ENCODE assay signal across 10 cellular contexts in genomic region chr16:11612110-11612981, GRCh38. TPM values are rescaled to one million over a fixed set of nuclear protein-coding genes. Genes with fewer than 3 reads are reported as not detected.
A peak's percentile ranks its signal among the peaks of the same experiment; 100 is the strongest.
DNase-seq lines count a peak whose midpoint lies in the region; ATAC-seq, FAIRE-seq and TF ChIP-seq lines count a peak whose summit lies in the region.
"Had no signal": no experiment of that assay in that cellular context is flagged by ENCODE, and none has a peak within 500 bp of the region (broad histone marks: within the 10 kb centered on the region; RNA-seq: fewer than 3 reads in every experiment).

No MANE protein-coding gene starts in this region.

- H3K4me1 ChIP-seq in hepatocyte (ENCODE audit: insufficient read depth) (peaks cover 14% of the 10 kb centered on the region), small intestine (ENCODE audit: control insufficient read depth in 2 of 2, insufficient read depth in 1 of 2, low read depth in 1 of 2, low read length in 1 of 2) (peaks cover 3 to 5% of the 10 kb centered on the region in 2 donors), osteoblast (ENCODE audit: insufficient read depth, low read length) (no peaks in the 10 kb centered on the region)

- H3K9me2 ChIP-seq in hepatocyte (replicated peaks; ENCODE audit: insufficient read depth) = no peaks in the 10 kb centered on the region

- H3K4me2 ChIP-seq in hepatocyte (no peak overlapping the region), osteoblast (ENCODE audit: insufficient read depth, low read length) (no peak overlapping the region)
- H3K4me2 ChIP-seq: smooth muscle cell had no signal

- DNase-seq in HPDE6-E6E7 (ENCODE audit: extremely low spot score) (peak; percentile 92), SW480 (ENCODE audit: low spot score) (peak; percentile 83), hepatocyte (ENCODE audit: low spot score) (peak; percentile 82), small intestine (peak; percentile 79), osteoblast (ENCODE audit: insufficient read length, low spot score, missing footprints) (no peak), NCI-H510A treated with DMSO at 0.1 percent for 48 hours (lab: John Stamatoyannopoulos, UW) (no peak)

- no peaks in the 10 kb centered on the region for H4K20me1 ChIP-seq in hepatocyte (ENCODE audit: insufficient read depth, poor library complexity, severe bottlenecking)
- no peaks in the 10 kb centered on the region for H4K20me1 ChIP-seq in osteoblast (ENCODE audit: insufficient read depth, low read length)

- H2AFZ ChIP-seq in hepatocyte (no peak overlapping the region), osteoblast (ENCODE audit: low read length) (no peak overlapping the region)

- H3K36me3 ChIP-seq in hepatocyte (replicated peaks; ENCODE audit: insufficient read depth, low read depth) (no peaks in the 10 kb centered on the region), small intestine (ENCODE audit: control insufficient read depth in 2 of 2, insufficient read depth in 2 of 2, low read length in 2 of 2) (no peaks in the 10 kb centered on the region), osteoblast (ENCODE audit: insufficient read depth, low read length) (no peaks in the 10 kb centered on the region)

- H3K9me3 ChIP-seq in hepatocyte (ENCODE audit: low read depth) (no peaks in the 10 kb centered on the region), small intestine (ENCODE audit: control insufficient read depth, low read depth) (no peaks in the 10 kb centered on the region), osteoblast (ENCODE audit: low read depth, low read length) (no peaks in the 10 kb centered on the region)

- H3K27me3 ChIP-seq in hepatocyte (no peaks in the 10 kb centered on the region), small intestine (ENCODE audit: control insufficient read depth in 2 of 2, insufficient read depth in 2 of 2, low read length in 2 of 2) (no peaks in the 10 kb centered on the region), osteoblast (ENCODE audit: insufficient read depth, low read length) (peaks cover 3% of the 10 kb centered on the region)

- no peak for ATAC-seq in GM21423 (IDR thresholded peaks at IDR 0.05; ENCODE audit: unreplicated experiment)
- no peak for ATAC-seq in HG03354 (IDR thresholded peaks at IDR 0.05; ENCODE audit: poor library complexity, severe bottlenecking, unreplicated experiment)

- H3K4me3 ChIP-seq in hepatocyte (no peak overlapping the region), small intestine (ENCODE audit: low read depth in 1 of 2, low read length in 2 of 2) (no peak overlapping the region), osteoblast (ENCODE audit: insufficient read depth, low read length) (no peak overlapping the region)
- H3K4me3 ChIP-seq: smooth muscle cell had no signal

- H3K79me2 ChIP-seq in hepatocyte = no peaks in the 10 kb centered on the region
- H3K79me2 ChIP-seq in osteoblast (ENCODE audit: insufficient read depth, low read length) = no peaks in the 10 kb centered on the region

- H3K27ac ChIP-seq in hepatocyte = peak overlapping the region; percentile 65
- H3K27ac ChIP-seq in small intestine (ENCODE audit: low read depth in 1 of 2, low read length in 1 of 2) = peak overlapping the region; percentile 6 to 92
- H3K27ac ChIP-seq in osteoblast (ENCODE audit: low read depth, low read length) = no peak overlapping the region

- no peak for TF ChIP-seq CTCF in hepatocyte (IDR thresholded peaks at IDR 0.05; ENCODE audit: poor library complexity)
- no peak for TF ChIP-seq CTCF in osteoblast (IDR thresholded peaks at IDR 0.05; ENCODE audit: extremely low read depth, low read depth, low read length)

- WGBS in hepatocyte (ENCODE audit: low lambda C conversion rate, missing lambda C conversion rate) = 76% methylated on average over 17 of the region's 19 CpGs
- 34 to 52% (median 39%) methylated on average over 19 of the region's 19 CpGs for WGBS in small intestine, 3 donors

- FAIRE-seq in small intestine (lab: Jason Lieb, UNC) = no peak
- FAIRE-seq: urothelium cell line had no signal

RNA-seq across cellular contexts. Expression of gene LITAF, which starts 25.6 kb away (rescaled TPM):
- total RNA-seq in hepatocyte (65.6 and 78.9 TPM in 2 replicates), osteoblast (33.3 and 38.6 TPM in 2 replicates)
- polyA plus RNA-seq in hepatocyte (119 and 134 TPM in 2 replicates), small intestine (100 to 1,000 TPM in 1 of 3 donors, 10 to 100 TPM in 2; 44.7 to 112 (median 47.8) TPM)

RNA-seq across cellular contexts. Expression of gene SNN, which starts 55.9 kb away (rescaled TPM):
- 18.8 and 18.9 TPM in 2 replicates for total RNA-seq in hepatocyte
- 16.4 and 16.7 TPM in 2 replicates for polyA plus RNA-seq in hepatocyte
- polyA plus RNA-seq in small intestine = 10 to 100 TPM in 1 of 3 donors, 1 to 10 TPM in 2; 9.6 to 15.7 (median 9.7) TPM
- 13.0 and 13.8 TPM in 2 replicates for total RNA-seq in osteoblast

Comparison
In these comparisons a context has a peak if more than half of its experiments do, and no peak if none do; other contexts are left out.
1. DNase-seq: peak in HPDE6-E6E7 (single experiment), SW480 (single experiment), hepatocyte (single experiment) and small intestine (single experiment); none in osteoblast (single experiment) and NCI-H510A treated with DMSO at 0.1 percent for 48 hours (single experiment).